In the genomic region with DNA sequence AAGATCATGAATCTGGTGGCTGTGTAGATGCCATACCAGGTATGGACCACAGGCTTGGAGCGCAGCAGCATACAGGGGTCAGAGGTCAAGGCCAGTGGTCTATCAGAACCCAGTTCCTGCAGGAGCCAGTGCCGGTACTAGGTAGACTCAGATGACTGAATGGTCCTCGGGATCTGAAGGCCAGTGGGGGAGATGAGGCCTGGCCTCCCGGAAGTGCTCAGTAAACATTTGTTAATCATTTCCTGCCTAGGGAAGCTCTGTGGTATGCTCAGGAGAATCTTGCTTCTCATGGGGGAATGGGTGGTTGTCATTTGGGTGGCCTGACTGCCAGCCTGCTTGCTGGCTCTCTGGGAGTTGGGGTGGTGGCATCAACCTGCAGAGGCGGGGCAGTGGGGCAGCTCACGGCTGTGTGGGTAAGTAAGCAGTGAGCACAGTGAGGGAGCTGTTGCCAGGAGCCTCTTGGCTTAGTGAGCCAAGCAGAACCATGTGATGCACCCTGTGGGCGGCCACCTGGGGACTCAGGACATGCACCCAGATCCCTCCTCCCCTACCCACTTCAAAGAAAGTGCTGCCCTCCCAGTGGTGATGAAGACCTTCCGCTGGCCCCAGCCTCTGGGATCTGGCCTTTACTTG, we compare ENCODE assay signal across 8 cellular contexts. TPM values are rescaled to one million over a fixed set of nuclear protein-coding genes. Genes with fewer than 3 reads are reported as not detected.
DNase-seq lines count a peak whose midpoint lies in the region; ATAC-seq, FAIRE-seq and TF ChIP-seq lines count a peak whose summit lies in the region.

No MANE protein-coding gene starts in this region.

- peak overlapping the region; percentile 73 for H2BK20ac ChIP-seq in IMR-90 (ENCODE audit: low read depth, low read length)

- CTCF ChIA-PET in IMR-90 (lab: Yijun Ruan, JAX): no interaction called here
- CTCF ChIA-PET in activated CD4-positive, alpha-beta T cell treated with anti-CD3 and anti-CD28 coated beads, Interleukin-2, amount 10 ng/mL, durations not matched to agents 7 days and 5 days (lab: Charles Lee): interaction anchor here (0.8 to 3.8 kb wide), 8 partner anchors 10 to 76 kb away, joined by 3 to 15 read pairs (median 4); no protein-coding TSS in a partner anchor

- peaks cover 32 to 92% (median 78%) of the 10 kb centered on the region in 4 donors for H3K4me1 Mint-ChIP-seq in CD4-positive, CD25-positive, alpha-beta regulatory T cell
- H3K4me1 Mint-ChIP-seq in activated CD4-positive, alpha-beta T cell treated with anti-CD3 and anti-CD28 coated beads, Interleukin-2, amount 10 ng/mL, durations not matched to agents 7 days and 5 days: peaks cover 87% of the 10 kb centered on the region

- TF ChIP-seq POLR2A in IMR-90 (IDR thresholded peaks at IDR 0.05; ENCODE audit: low read depth, low read length): no peak
- no peak for TF ChIP-seq POLR2A in tibial nerve (IDR thresholded peaks at IDR 0.05)

- peak; percentile 39 to 83 (median 52) for DNase-seq in CD4-positive, CD25-positive, alpha-beta regulatory T cell
- DNase-seq in GM20000 (ENCODE audit: low spot score) (peak; percentile 32), IMR-90 (peak; percentile 65), left ventricle myocardium inferior (peak; percentile 34), tibial nerve (ENCODE audit: low spot score in 2 of 2) (no peak), frontal cortex (ENCODE audit: low spot score in 2 of 2) (no peak), NCI-H146 treated with DMSO at 0.1 percent for 48 hours (lab: John Stamatoyannopoulos, UW; ENCODE audit: unreplicated experiment) (no peak)
- DNase-seq in activated CD4-positive, alpha-beta T cell treated with anti-CD3 and anti-CD28 coated beads, Interleukin-2, amount 10 ng/mL, durations not matched to agents 7 days and 5 days: peak; percentile 63

- peak overlapping the region; percentile 60 for H3K4me3 ChIP-seq in CD4-positive, CD25-positive, alpha-beta regulatory T cell (ENCODE audit: low read depth, low read length)
- H3K4me3 ChIP-seq in IMR-90 (ENCODE audit: insufficient read depth, low read depth, low read length): no peak overlapping the region
- no peak overlapping the region for H3K4me3 ChIP-seq in left ventricle myocardium inferior
- H3K4me3 ChIP-seq in tibial nerve: no peak overlapping the region

- no peaks in the 10 kb centered on the region for H3K27me3 Mint-ChIP-seq in CD4-positive, CD25-positive, alpha-beta regulatory T cell
- H3K27me3 Mint-ChIP-seq in activated CD4-positive, alpha-beta T cell treated with anti-CD3 and anti-CD28 coated beads, Interleukin-2, amount 10 ng/mL, durations not matched to agents 7 days and 5 days: no peaks in the 10 kb centered on the region

- peak overlapping the region; percentile 84 for H3K4ac ChIP-seq in IMR-90 (ENCODE audit: low read depth, low read length)

- H4K5ac ChIP-seq in IMR-90 (ENCODE audit: low read depth, low read length): 0 out of 2 replicates have a peak overlapping the region, but pooled peaks have one; percentile 19

- H3K4me1 ChIP-seq in CD4-positive, CD25-positive, alpha-beta regulatory T cell (ENCODE audit: control insufficient read depth, insufficient read depth, low read length, poor library complexity, severe bottlenecking): peaks cover 98% of the 10 kb centered on the region
- H3K4me1 ChIP-seq in IMR-90 (ENCODE audit: control insufficient read depth, insufficient read depth, low read length): peaks cover 21% of the 10 kb centered on the region
- H3K4me1 ChIP-seq in left ventricle myocardium inferior: peaks cover 18% of the 10 kb centered on the region
- H3K4me1 ChIP-seq in tibial nerve: peaks cover 0 to 69% (median 29%) of the 10 kb centered on the region in 4 donors

- dilution Hi-C loops in IMR-90 (cut with HindIII; ENCODE audit: low sequenced_read_pairs, unreplicated experiment): no loop called here

- in situ Hi-C loops in IMR-90 (cut with MboI; ENCODE audit: low sequenced_read_pairs): no loop called here

- TF ChIP-seq CTCF in GM20000 (IDR thresholded peaks at IDR 0.05; ENCODE audit: extremely low read depth, missing control alignments): no peak
- TF ChIP-seq CTCF in IMR-90 (conservative IDR thresholded peaks at IDR 0.05; ENCODE audit: low read depth, low read length): no peak
- no peak for TF ChIP-seq CTCF in left ventricle myocardium inferior (IDR thresholded peaks at IDR 0.05; ENCODE audit: borderline replicate concordance)
- no peak for TF ChIP-seq CTCF in tibial nerve (IDR thresholded peaks at IDR 0.05)

- H2BK120ac ChIP-seq in IMR-90 (ENCODE audit: low read depth, low read length): peak overlapping the region; percentile 76

- no peak for FAIRE-seq in frontal cortex (lab: Jason Lieb, UNC)

- H3K56ac ChIP-seq in IMR-90 (ENCODE audit: extremely low read depth, insufficient read depth, low read length): no peak overlapping the region

- peaks cover 20% of the 10 kb centered on the region for H4K20me1 ChIP-seq in IMR-90 (ENCODE audit: insufficient read depth, low read length)

- H4K8ac ChIP-seq in IMR-90 (ENCODE audit: low read depth in 2 of 2, low read length in 2 of 2): peak overlapping the region; percentile 76 to 83

- no peaks in the 10 kb centered on the region for H3K9me3 ChIP-seq in CD4-positive, CD25-positive, alpha-beta regulatory T cell (ENCODE audit: control insufficient read depth in 2 of 2, low read length in 2 of 2)
- no peaks in the 10 kb centered on the region for H3K9me3 ChIP-seq in IMR-90 (ENCODE audit: control insufficient read depth, insufficient read depth, low read length)
- no peaks in the 10 kb centered on the region for H3K9me3 ChIP-seq in left ventricle myocardium inferior (replicated peaks)
- no peaks in the 10 kb centered on the region for H3K9me3 ChIP-seq in tibial nerve

- BruUV-seq in IMR-90 (replicated peaks; lab: Mats Ljungman, UMichigan): no TSS peak

- H3K9me1 ChIP-seq in IMR-90 (ENCODE audit: insufficient read depth, low read length): peaks cover 36% of the 10 kb centered on the region

- peak; percentile 51 to 53 for ATAC-seq in CD4-positive, CD25-positive, alpha-beta regulatory T cell (ENCODE audit: low read depth in 2 of 2)
- peak; percentile 53 for ATAC-seq in IMR-90 (ENCODE audit: low read depth)

- H3K14ac ChIP-seq in IMR-90 (replicated peaks; ENCODE audit: low read depth, low read length): peak overlapping the region; percentile 87

- H2BK15ac ChIP-seq in IMR-90 (ENCODE audit: low read depth, low read length): peak overlapping the region; percentile 67; the same call in 2 of the 3 replicates

- peaks cover 13% of the 10 kb centered on the region for H3K36me3 Mint-ChIP-seq in CD4-positive, CD25-positive, alpha-beta regulatory T cell
- peaks cover 49% of the 10 kb centered on the region for H3K36me3 Mint-ChIP-seq in activated CD4-positive, alpha-beta T cell treated with anti-CD3 and anti-CD28 coated beads, Interleukin-2, amount 10 ng/mL, durations not matched to agents 7 days and 5 days (ENCODE audit: low read depth)

- peak overlapping the region; percentile 83 to 97 (median 95) for H3K27ac Mint-ChIP-seq in CD4-positive, CD25-positive, alpha-beta regulatory T cell
- peak overlapping the region; percentile 96 for H3K27ac Mint-ChIP-seq in activated CD4-positive, alpha-beta T cell treated with anti-CD3 and anti-CD28 coated beads, Interleukin-2, amount 10 ng/mL, durations not matched to agents 7 days and 5 days

- H2AK5ac ChIP-seq in IMR-90 (ENCODE audit: low read depth, low read length): peak overlapping the region; percentile 86

- no peak for TF ChIP-seq RAD21 in IMR-90 (IDR thresholded peaks at IDR 0.05; ENCODE audit: low read length)

- peak overlapping the region; percentile 84 for H2AFZ ChIP-seq in IMR-90 (replicated peaks; ENCODE audit: low read length, poor library complexity)

- WGBS in IMR-90 (ENCODE audit: extremely low coverage in 2 of 2, insufficient read length in 1 of 2), 2 experiments: 70% methylated on average over 4 of the region's 8 CpGs; no CpG with 5 or more reads in 1 of the 2 experiments
- WGBS in tibial nerve, 2 donors: 74 to 88% methylated on average over 6 to 8 of the region's 8 CpGs

- no peak for TF ChIP-seq EP300 in tibial nerve (IDR thresholded peaks at IDR 0.05)

- H2BK5ac ChIP-seq in IMR-90 (ENCODE audit: low read depth, low read length, poor library complexity, severe bottlenecking): peak overlapping the region; percentile 69

- H3K36me3 ChIP-seq in CD4-positive, CD25-positive, alpha-beta regulatory T cell (ENCODE audit: control insufficient read depth, insufficient read depth, low read length): no peaks in the 10 kb centered on the region
- H3K36me3 ChIP-seq in IMR-90 (ENCODE audit: control insufficient read depth, insufficient read depth, low read length): no peaks in the 10 kb centered on the region
- no peaks in the 10 kb centered on the region for H3K36me3 ChIP-seq in left ventricle myocardium inferior
- H3K36me3 ChIP-seq in tibial nerve: no peaks in the 10 kb centered on the region

- peak overlapping the region; percentile 41; the same call in 1 of the 2 replicates for H3K23ac ChIP-seq in IMR-90 (ENCODE audit: low read depth, low read length)

- POLR2A ChIA-PET in IMR-90 (lab: Charles Lee; ENCODE audit: unreplicated experiment): no interaction called here
- POLR2A ChIA-PET in activated CD4-positive, alpha-beta T cell treated with anti-CD3 and anti-CD28 coated beads, Interleukin-2, amount 10 ng/mL, durations not matched to agents 7 days and 5 days (lab: Charles Lee): no interaction called here

- H3K27ac ChIP-seq in CD4-positive, CD25-positive, alpha-beta regulatory T cell (ENCODE audit: insufficient read depth, low read length, poor library complexity, severe bottlenecking): peak overlapping the region; percentile 93
- H3K27ac ChIP-seq in IMR-90 (ENCODE audit: insufficient read depth, low read length) (peak overlapping the region; percentile 34; the same call in 1 of the 2 replicates), left ventricle myocardium inferior (replicated peaks) (no peak overlapping the region), tibial nerve (peak overlapping the region in 3 of 4 donors; percentile 6 to 29 (median 20))

- no peak overlapping the region; the same call in 1 of the 2 replicates for H3K4me2 ChIP-seq in IMR-90 (ENCODE audit: low read depth, low read length)

- peak overlapping the region; percentile 26; the same call in 1 of the 2 replicates for H3K18ac ChIP-seq in IMR-90 (ENCODE audit: low read depth, low read length)

- intact Hi-C loops in IMR-90 (cut with micrococcal nuclease): no loop called here
- intact Hi-C loops in left ventricle myocardium inferior (cut with micrococcal nuclease): no loop called here

- no peaks in the 10 kb centered on the region for H3K27me3 ChIP-seq in CD4-positive, CD25-positive, alpha-beta regulatory T cell (ENCODE audit: control insufficient read depth, insufficient read depth, low read length)
- H3K27me3 ChIP-seq in IMR-90 (ENCODE audit: control insufficient read depth, insufficient read depth, low read length) (no peaks in the 10 kb centered on the region), left ventricle myocardium inferior (ENCODE audit: low read depth) (no peaks in the 10 kb centered on the region), tibial nerve (no peaks in the 10 kb centered on the region)

- H3K9ac ChIP-seq in IMR-90 (ENCODE audit: low read depth, low read length): no peak overlapping the region

- peak overlapping the region; percentile 85 for H4K91ac ChIP-seq in IMR-90 (ENCODE audit: insufficient read depth, low read depth, low read length)

- peak overlapping the region; percentile 60 for H2AK9ac ChIP-seq in IMR-90 (replicated peaks; ENCODE audit: low read depth, low read length, poor library complexity)

- H3K9me3 Mint-ChIP-seq in CD4-positive, CD25-positive, alpha-beta regulatory T cell: peaks cover 0 to 2% (median 0%) of the 10 kb centered on the region in 7 donors
- no peaks in the 10 kb centered on the region for H3K9me3 Mint-ChIP-seq in activated CD4-positive, alpha-beta T cell treated with anti-CD3 and anti-CD28 coated beads, Interleukin-2, amount 10 ng/mL, durations not matched to agents 7 days and 5 days

- H3K79me1 ChIP-seq in IMR-90 (ENCODE audit: low read depth in 1 of 2, low read length in 2 of 2): peaks cover 57 to 91% of the 10 kb centered on the region in 2 experiments

- peak overlapping the region; percentile 63 to 89 (median 73) for H3K4me3 Mint-ChIP-seq in CD4-positive, CD25-positive, alpha-beta regulatory T cell
- peak overlapping the region; percentile 53 for H3K4me3 Mint-ChIP-seq in activated CD4-positive, alpha-beta T cell treated with anti-CD3 and anti-CD28 coated beads, Interleukin-2, amount 10 ng/mL, durations not matched to agents 7 days and 5 days

RNA-seq across cellular contexts. Expression of a gene that starts 33.0 kb away (rescaled TPM):
- total RNA-seq in CD4-positive, CD25-positive, alpha-beta regulatory T cell: 81.8 TPM
- 10 to 100 TPM; 13.8 to 20.2 (median 16.9) TPM for polyA plus RNA-seq in CD4-positive, CD25-positive, alpha-beta regulatory T cell
- total RNA-seq in IMR-90 (2012; rRNA removed) (13.6 and 14.9 TPM in 2 replicates), left ventricle myocardium inferior (6.8 TPM), tibial nerve (10 to 100 TPM; 20.5 to 24.3 (median 22.3) TPM), frontal cortex (17.1 TPM)
- 5.3 and 5.6 TPM in 2 replicates for polyA plus RNA-seq in IMR-90 (2012; rRNA removed)
- polyA plus RNA-seq in IMR-90 (2012; cell fraction: cytosol; rRNA removed): 2.2 and 2.4 TPM in 2 replicates
- 3.4 and 6.7 TPM in 2 replicates for polyA plus RNA-seq in IMR-90 (2012; cell fraction: nucleus; rRNA removed; ENCODE audit: low replicate concordance)
- 10 to 100 TPM; 75.2 to 81.3 TPM for total RNA-seq in activated CD4-positive, alpha-beta T cell treated with anti-CD3 and anti-CD28 coated beads, Interleukin-2, amount 10 ng/mL, durations not matched to agents 7 days and 5 days

Comparison
In these comparisons a context has a peak if more than half of its experiments do, and no peak if none do; other contexts are left out.
1. DNase-seq: peak in CD4-positive, CD25-positive, alpha-beta regulatory T cell (3 of 3), GM20000 (single experiment), IMR-90 (single experiment), activated CD4-positive, alpha-beta T cell treated with anti-CD3 and anti-CD28 coated beads, Interleukin-2, amount 10 ng/mL, durations not matched to agents 7 days and 5 days (single experiment) and left ventricle myocardium inferior (single experiment); none in tibial nerve (0 of 2), frontal cortex (0 of 2) and NCI-H146 treated with DMSO at 0.1 percent for 48 hours (single experiment).